2 cellular contexts compared by ENCODE assay signal in genomic region chr9:137262173-137262908, GRCh38.
TF ChIP-seq lines count a peak whose summit lies in the region.

No MANE protein-coding gene starts in this region.

TF ChIP-seq in GM23338, 12 proteins besides CTCF, POLR2A, EP300 and RAD21:
- peak; percentile 60 for TF ChIP-seq CREB1 (CRISPR knock-in tag; IDR thresholded peaks at IDR 0.05; ENCODE audit: low read depth)
TF ChIP-seq in GM23338: peak in this region for 1; not testable (repeated sequence) for 11.

TF ChIP-seq in H1, 55 proteins besides CTCF, POLR2A, EP300 and RAD21:
- TF ChIP-seq RFX5 (IDR thresholded peaks at IDR 0.05; ENCODE audit: borderline replicate concordance, low read depth, low read length): peak; percentile 60
TF ChIP-seq in H1: peak in this region for 1; not testable (repeated sequence) for 54.
